Comparison of ENCODE assay signal across 8 cellular contexts in genomic region chr15:33700695-33701303, GRCh38.
DNase-seq lines count a peak whose midpoint lies in the region; ATAC-seq lines count a peak whose summit lies in the region.

No MANE protein-coding gene starts in this region.

- no peaks in the 10 kb centered on the region for H3K36me3 ChIP-seq in SK-N-MC (ENCODE audit: insufficient read depth, low read length)

- H3K27ac ChIP-seq in SK-N-MC, result no peak overlapping the region

- H3K4me3 ChIP-seq in SK-N-MC, result no peak overlapping the region

- no peak overlapping the region for H3K9ac ChIP-seq in SK-N-MC (ENCODE audit: insufficient read length)

- intact Hi-C loops in head of caudate nucleus (cut with DNase I), result loop anchor here (10.0 kb wide), 1 partner anchor 306 kb away; no protein-coding TSS in a partner anchor
- intact Hi-C loops in posterior vena cava (cut with DNase I), result loop anchor here in 1 of 2 donors (10.0 kb wide), 1 partner anchor 406 kb away; no protein-coding TSS in a partner anchor

- no peaks in the 10 kb centered on the region for H3K9me3 ChIP-seq in SK-N-MC (ENCODE audit: low read depth, low read length)

- peak; percentile 68 for ATAC-seq in GM18867 (IDR thresholded peaks at IDR 0.05; ENCODE audit: unreplicated experiment)

- in situ Hi-C loops in KBM-7 (cut with MboI; ENCODE audit: low pct_unique_long_range_greater_than_20kb, low sequenced_read_pairs), result no loop called here

- DNase-seq in AG20443 (ENCODE audit: low spot score) (peak; percentile 77), KBM-7 (peak; percentile 77), SK-N-MC (ENCODE audit: low read depth, low spot score) (peak; percentile 35), head of caudate nucleus (peak; percentile 15 to 89 (median 76)), posterior vena cava (ENCODE audit: low spot score) (peak; percentile 90), ureter (ENCODE audit: low spot score) (peak; percentile 77)
- DNase-seq in activated naive CD4-positive, alpha-beta T cell treated with anti-CD3 and anti-CD28 coated beads, Interleukin-2, amount 50 U/mL, for 16 hours, result peak; percentile 59

Comparison
In these comparisons a context has a peak if more than half of its experiments do, and no peak if none do; other contexts are left out.
1. DNase-seq: peak in every context shown above with its lines; median percentile 90 in posterior vena cava; 77 in AG20443; 77 in KBM-7; 77 in ureter; 76 in head of caudate nucleus; 59 in activated naive CD4-positive, alpha-beta T cell treated with anti-CD3 and anti-CD28 coated beads, Interleukin-2, amount 50 U/mL, for 16 hours; 35 in SK-N-MC.